18 cellular contexts compared by ENCODE assay signal in the genomic region with DNA sequence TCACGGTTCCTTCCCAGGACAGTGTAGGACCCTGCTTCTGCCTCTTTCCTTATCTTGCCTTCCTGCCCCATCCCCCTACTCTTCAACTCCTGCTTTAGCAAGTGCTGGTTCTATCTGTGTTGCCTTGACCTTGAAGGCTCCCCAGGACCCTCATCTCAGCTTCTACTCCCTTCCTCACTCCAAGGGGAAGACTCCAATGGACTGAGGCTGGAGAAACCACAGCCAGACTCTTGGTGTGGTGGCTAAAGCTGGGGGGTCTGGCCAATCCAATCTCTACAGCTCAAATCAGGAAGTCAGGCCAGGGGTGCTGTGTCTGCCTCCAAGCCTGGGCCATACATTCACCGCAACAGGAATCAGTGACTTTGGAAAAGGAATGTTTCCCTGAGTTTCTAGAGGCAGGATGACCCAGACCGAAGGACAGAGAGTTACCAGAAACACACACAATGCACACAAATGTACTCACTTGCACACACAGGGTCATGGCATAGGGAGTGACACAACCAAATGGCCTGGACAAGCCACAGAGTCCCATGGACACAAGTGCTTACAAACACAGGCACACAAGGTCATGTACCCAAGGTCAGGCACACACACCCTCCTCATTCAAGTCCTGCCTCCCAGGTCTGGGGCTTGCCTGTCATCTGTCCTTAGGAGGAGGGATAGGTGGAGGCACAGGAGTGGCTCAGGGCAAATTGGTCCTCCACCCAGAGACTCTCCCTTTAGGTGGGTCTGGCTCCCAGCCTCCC. TPM values are rescaled to one million over a fixed set of nuclear protein-coding genes. Genes with fewer than 3 reads are reported as not detected.
DNase-seq lines count a peak whose midpoint lies in the region; ATAC-seq, FAIRE-seq and TF ChIP-seq lines count a peak whose summit lies in the region.
"Had no signal": no experiment of that assay in that cellular context is flagged by ENCODE, and none has a peak within 500 bp of the region (broad histone marks: within the 10 kb centered on the region; RNA-seq: fewer than 3 reads in every experiment).

No MANE protein-coding gene starts in this region.

- peaks cover 0 to 4% of the 10 kb centered on the region in 2 donors for H3K27me3 ChIP-seq in small intestine (ENCODE audit: control insufficient read depth in 2 of 2, insufficient read depth in 2 of 2, low read length in 2 of 2)
- H3K27me3 ChIP-seq: pancreas had no signal

- H3K27ac Mint-ChIP-seq in activated CD8-positive, alpha-beta T cell treated with anti-CD3 and anti-CD28 coated beads for 36 hours = no peak overlapping the region
- no peak overlapping the region for H3K27ac Mint-ChIP-seq in activated CD8-positive, alpha-beta T cell treated with anti-CD3 and anti-CD28 coated beads, Interleukin-2, amount 10 ng/mL, durations not matched to agents 7 days and 5 days
- H3K27ac Mint-ChIP-seq in T-helper 17 cell (no peak overlapping the region), immature natural killer cell (no peak overlapping the region)

- no peak for FAIRE-seq in small intestine (lab: Jason Lieb, UNC)
- FAIRE-seq: pancreas had no signal

- CTCF ChIA-PET in activated CD8-positive, alpha-beta T cell treated with anti-CD3 and anti-CD28 coated beads for 36 hours (lab: Charles Lee) = interaction anchor here (0.8 to 5.6 kb wide), 23 partner anchors 9 to 169 kb away, joined by 3 to 94 read pairs (median 9); a partner anchor contains a TSS
- CTCF ChIA-PET in activated CD8-positive, alpha-beta T cell treated with anti-CD3 and anti-CD28 coated beads, Interleukin-2, amount 10 ng/mL, durations not matched to agents 7 days and 5 days (lab: Charles Lee) = interaction anchor here (0.5 to 3.9 kb wide), 16 partner anchors 10 to 863 kb away, joined by 3 to 52 read pairs (median 8); a partner anchor contains a TSS

- H3K4me3 ChIP-seq in small intestine (ENCODE audit: low read depth in 1 of 2, low read length in 2 of 2) = peak overlapping the region in 1 of 2 donors; percentile 83
- H3K4me3 ChIP-seq: heart right ventricle had no signal

- peaks cover 36% of the 10 kb centered on the region for H3K27me3 Mint-ChIP-seq in activated CD8-positive, alpha-beta T cell treated with anti-CD3 and anti-CD28 coated beads for 36 hours
- H3K27me3 Mint-ChIP-seq in activated CD8-positive, alpha-beta T cell treated with anti-CD3 and anti-CD28 coated beads, Interleukin-2, amount 10 ng/mL, durations not matched to agents 7 days and 5 days (ENCODE audit: low read depth) = peaks cover 43% of the 10 kb centered on the region
- peaks cover 43% of the 10 kb centered on the region for H3K27me3 Mint-ChIP-seq in T-helper 17 cell
- H3K27me3 Mint-ChIP-seq in immature natural killer cell (ENCODE audit: low read depth in 3 of 3) = peaks cover 9 to 24% (median 18%) of the 10 kb centered on the region in 3 donors

- H3K4me1 Mint-ChIP-seq in activated CD8-positive, alpha-beta T cell treated with anti-CD3 and anti-CD28 coated beads for 36 hours (ENCODE audit: low read depth) = peaks cover 7% of the 10 kb centered on the region
- H3K4me1 Mint-ChIP-seq in activated CD8-positive, alpha-beta T cell treated with anti-CD3 and anti-CD28 coated beads, Interleukin-2, amount 10 ng/mL, durations not matched to agents 7 days and 5 days (ENCODE audit: low read depth) = peaks cover 7% of the 10 kb centered on the region
- peaks cover 13% of the 10 kb centered on the region for H3K4me1 Mint-ChIP-seq in T-helper 17 cell
- peaks cover 4 to 9% of the 10 kb centered on the region in 2 donors for H3K4me1 Mint-ChIP-seq in immature natural killer cell

- POLR2A ChIA-PET in activated CD8-positive, alpha-beta T cell treated with anti-CD3 and anti-CD28 coated beads for 36 hours (lab: Charles Lee) = interaction anchor here (0.6 to 1.0 kb wide), 2 partner anchors 36 to 77 kb away, joined by 3 read pairs; no protein-coding TSS in a partner anchor
- POLR2A ChIA-PET in activated CD8-positive, alpha-beta T cell treated with anti-CD3 and anti-CD28 coated beads, Interleukin-2, amount 10 ng/mL, durations not matched to agents 7 days and 5 days (lab: Charles Lee) = no interaction called here

- no peaks in the 10 kb centered on the region for H3K36me3 Mint-ChIP-seq in activated CD8-positive, alpha-beta T cell treated with anti-CD3 and anti-CD28 coated beads for 36 hours (ENCODE audit: low read depth)
- H3K36me3 Mint-ChIP-seq in activated CD8-positive, alpha-beta T cell treated with anti-CD3 and anti-CD28 coated beads, Interleukin-2, amount 10 ng/mL, durations not matched to agents 7 days and 5 days (ENCODE audit: low read depth) = no peaks in the 10 kb centered on the region
- H3K36me3 Mint-ChIP-seq in T-helper 17 cell (ENCODE audit: low read depth) (peaks cover 6% of the 10 kb centered on the region), immature natural killer cell (no peaks in the 10 kb centered on the region)

- no peak for TF ChIP-seq CTCF in activated CD8-positive, alpha-beta T cell treated with anti-CD3 and anti-CD28 coated beads for 36 hours (IDR thresholded peaks at IDR 0.05)

- H3K36me3 ChIP-seq in small intestine (ENCODE audit: control insufficient read depth in 2 of 2, insufficient read depth in 2 of 2, low read length in 2 of 2) = no peaks in the 10 kb centered on the region
- H3K36me3 ChIP-seq: heart right ventricle, pancreas had no signal

- peaks cover 0 to 4% of the 10 kb centered on the region in 2 donors for H3K4me1 ChIP-seq in small intestine (ENCODE audit: control insufficient read depth in 2 of 2, insufficient read depth in 1 of 2, low read depth in 1 of 2, low read length in 1 of 2)

- intact Hi-C loops in activated CD8-positive, alpha-beta T cell treated with anti-CD3 and anti-CD28 coated beads for 36 hours (cut with micrococcal nuclease) = loop anchor here (5.0 kb wide), 1 partner anchor 38 kb away; no protein-coding TSS in a partner anchor

- no peak for DNase-seq in activated CD8-positive, alpha-beta T cell treated with anti-CD3 and anti-CD28 coated beads for 36 hours
- DNase-seq in activated CD8-positive, alpha-beta T cell treated with anti-CD3 and anti-CD28 coated beads, Interleukin-2, amount 10 ng/mL, durations not matched to agents 7 days and 5 days = no peak
- DNase-seq in T-helper 17 cell (no peak), immature natural killer cell (no peak), small intestine (peak; percentile 95), pons (ENCODE audit: low spot score) (no peak), AG20443 (ENCODE audit: low spot score) (no peak)
- DNase-seq: heart right ventricle, left ventricle myocardium superior, NCI-H187 treated with DMSO at 0.1 percent for 48 hours, NCI-H774, Right ventricle myocardium superior had no signal

- H3K9me3 ChIP-seq in T-helper 17 cell (ENCODE audit: control insufficient read depth, low read length, poor library complexity, severe bottlenecking) (no peaks in the 10 kb centered on the region), small intestine (ENCODE audit: control insufficient read depth, low read depth) (no peaks in the 10 kb centered on the region)
- H3K9me3 ChIP-seq: heart right ventricle, pancreas had no signal

- WGBS in small intestine, 3 donors = 75 to 86% (median 76%) methylated on average over 3 of the region's 3 CpGs

- H3K27ac ChIP-seq in small intestine (ENCODE audit: low read depth in 1 of 2, low read length in 1 of 2) = peak overlapping the region; percentile 95 to 97
- H3K27ac ChIP-seq: epithelial cell of prostate, heart right ventricle, KMS-11 had no signal

- no peaks in the 10 kb centered on the region for H3K9me3 Mint-ChIP-seq in activated CD8-positive, alpha-beta T cell treated with anti-CD3 and anti-CD28 coated beads for 36 hours
- no peaks in the 10 kb centered on the region for H3K9me3 Mint-ChIP-seq in activated CD8-positive, alpha-beta T cell treated with anti-CD3 and anti-CD28 coated beads, Interleukin-2, amount 10 ng/mL, durations not matched to agents 7 days and 5 days (ENCODE audit: insufficient read depth)
- no peaks in the 10 kb centered on the region for H3K9me3 Mint-ChIP-seq in immature natural killer cell

- H3K4me3 Mint-ChIP-seq in activated CD8-positive, alpha-beta T cell treated with anti-CD3 and anti-CD28 coated beads for 36 hours = peak overlapping the region; percentile 58
- H3K4me3 Mint-ChIP-seq in activated CD8-positive, alpha-beta T cell treated with anti-CD3 and anti-CD28 coated beads, Interleukin-2, amount 10 ng/mL, durations not matched to agents 7 days and 5 days = no peak overlapping the region
- H3K4me3 Mint-ChIP-seq in T-helper 17 cell (peak overlapping the region; percentile 84), immature natural killer cell (peak overlapping the region; percentile 33 to 62 (median 52))

- no peak for ATAC-seq in activated CD8-positive, alpha-beta T cell treated with anti-CD3 and anti-CD28 coated beads for 36 hours
- no peak for ATAC-seq in activated CD8-positive, alpha-beta T cell treated with anti-CD3 and anti-CD28 coated beads, Interleukin-2, amount 10 ng/mL, durations not matched to agents 7 days and 5 days
- no peak for ATAC-seq in T-helper 17 cell
- no peak for ATAC-seq in GM21619 (IDR thresholded peaks at IDR 0.05; ENCODE audit: unreplicated experiment)

RNA-seq across cellular contexts. Expression of a gene that starts 1.7 kb away (rescaled TPM):
- 1 to 10 TPM; 1.6 to 2.3 TPM for total RNA-seq in activated CD8-positive, alpha-beta T cell treated with anti-CD3 and anti-CD28 coated beads for 36 hours
- not detected for total RNA-seq in activated CD8-positive, alpha-beta T cell treated with anti-CD3 and anti-CD28 coated beads, Interleukin-2, amount 10 ng/mL, durations not matched to agents 7 days and 5 days
- not detected for total RNA-seq in T-helper 17 cell
- polyA plus RNA-seq in immature natural killer cell (not detected), small intestine (100 to 1,000 TPM in 2 of 3 donors, 10 to 100 TPM in 1; 93.7 to 166 (median 129) TPM)
- polyA plus RNA-seq: AG04450 had no signal

RNA-seq across cellular contexts. Expression of a gene that starts 12.9 kb away (rescaled TPM):
- total RNA-seq in activated CD8-positive, alpha-beta T cell treated with anti-CD3 and anti-CD28 coated beads for 36 hours = under 1 TPM; 0.54 to 0.60 TPM
- total RNA-seq in activated CD8-positive, alpha-beta T cell treated with anti-CD3 and anti-CD28 coated beads, Interleukin-2, amount 10 ng/mL, durations not matched to agents 7 days and 5 days = under 1 TPM in 1 of 2 experiments, not detected in 1; 0.26 TPM
- under 1 TPM in 1 of 2 donors, not detected in 1; 0.35 TPM for total RNA-seq in T-helper 17 cell
- polyA plus RNA-seq in immature natural killer cell (under 1 TPM in 2 of 3 donors, not detected in 1; 0.64 to 0.71 TPM), small intestine (1 to 10 TPM in 2 of 3 donors, not detected in 1; 1.9 to 5.3 TPM)

RNA-seq across cellular contexts. Expression of a gene that starts 35.9 kb away (rescaled TPM):
- total RNA-seq in activated CD8-positive, alpha-beta T cell treated with anti-CD3 and anti-CD28 coated beads for 36 hours = not detected
- total RNA-seq in activated CD8-positive, alpha-beta T cell treated with anti-CD3 and anti-CD28 coated beads, Interleukin-2, amount 10 ng/mL, durations not matched to agents 7 days and 5 days = not detected
- under 1 TPM; 0.29 to 0.70 TPM for total RNA-seq in T-helper 17 cell
- polyA plus RNA-seq in immature natural killer cell = under 1 TPM in 2 of 3 donors, not detected in 1; 0.22 to 0.78 TPM
- 10 to 100 TPM; 10.3 to 34.8 (median 19.9) TPM for polyA plus RNA-seq in small intestine

RNA-seq across cellular contexts. Expression of a gene that starts 51.7 kb away (rescaled TPM):
- 10 to 100 TPM; 17.5 to 18.2 TPM for total RNA-seq in activated CD8-positive, alpha-beta T cell treated with anti-CD3 and anti-CD28 coated beads for 36 hours
- 10 to 100 TPM; 52.7 to 58.1 TPM for total RNA-seq in activated CD8-positive, alpha-beta T cell treated with anti-CD3 and anti-CD28 coated beads, Interleukin-2, amount 10 ng/mL, durations not matched to agents 7 days and 5 days
- 10 to 100 TPM; 76.4 to 87.5 TPM for total RNA-seq in T-helper 17 cell
- polyA plus RNA-seq in immature natural killer cell = 100 to 1,000 TPM; 192 to 330 (median 205) TPM
- 100 to 1,000 TPM; 120 to 158 (median 154) TPM for polyA plus RNA-seq in small intestine

RNA-seq across cellular contexts. Expression of a gene that starts 54.1 kb away (rescaled TPM):
- not detected for total RNA-seq in activated CD8-positive, alpha-beta T cell treated with anti-CD3 and anti-CD28 coated beads for 36 hours
- total RNA-seq in activated CD8-positive, alpha-beta T cell treated with anti-CD3 and anti-CD28 coated beads, Interleukin-2, amount 10 ng/mL, durations not matched to agents 7 days and 5 days = not detected
- not detected for total RNA-seq in T-helper 17 cell
- polyA plus RNA-seq in immature natural killer cell = not detected
- polyA plus RNA-seq in small intestine = under 1 TPM in 1 of 3 donors, not detected in 2; 0.10 TPM
- total RNA-seq: cardiac septum, heart right ventricle, left ventricle myocardium superior, pancreas, Right ventricle myocardium superior had no signal
- polyA plus RNA-seq: AG04450 had no signal
